Comparison of ENCODE assay signal across 14 cellular contexts in genomic region chr7:1767524-1767923, GRCh38.
DNase-seq lines count a peak whose midpoint lies in the region; ATAC-seq and TF ChIP-seq lines count a peak whose summit lies in the region.
"Had no signal": no experiment of that assay in that cellular context is flagged by ENCODE, and none has a peak within 500 bp of the region (broad histone marks: within the 10 kb centered on the region; RNA-seq: fewer than 3 reads in every experiment).

No MANE protein-coding gene starts in this region.

- H3F3A ChIP-seq in DOHH2 (ENCODE audit: control insufficient read depth, insufficient read depth), result no peaks in the 10 kb centered on the region

- H3K27ac ChIP-seq in 22Rv1 (no peak overlapping the region), DOHH2 (ENCODE audit: low read depth, low read length) (no peak overlapping the region)
- H3K27ac ChIP-seq: colonic mucosa, epithelial cell of prostate, heart left ventricle had no signal

- H3K36me3 Mint-ChIP-seq in immature natural killer cell, result no peaks in the 10 kb centered on the region
- H3K36me3 Mint-ChIP-seq: activated CD4-positive, alpha-beta memory T cell treated with anti-CD3 and anti-CD28 coated beads for 36 hours; naive thymus-derived CD4-positive, alpha-beta T cell had no signal

- H3K4me1 ChIP-seq in DOHH2 (ENCODE audit: control insufficient read depth, low read length), result no peaks in the 10 kb centered on the region
- H3K4me1 ChIP-seq: colonic mucosa, heart left ventricle had no signal

- H3K4me3 Mint-ChIP-seq in immature natural killer cell, result no peak overlapping the region
- H3K4me3 Mint-ChIP-seq: activated CD4-positive, alpha-beta memory T cell treated with anti-CD3 and anti-CD28 coated beads for 36 hours; naive thymus-derived CD4-positive, alpha-beta T cell had no signal

- no peak for ATAC-seq in HG03045 (IDR thresholded peaks at IDR 0.05; ENCODE audit: unreplicated experiment)
- no peak for ATAC-seq in HG02642 (IDR thresholded peaks at IDR 0.05; ENCODE audit: poor library complexity, unreplicated experiment)
- ATAC-seq: naive thymus-derived CD4-positive, alpha-beta T cell had no signal

- H3K4me1 Mint-ChIP-seq in immature natural killer cell, result no peaks in the 10 kb centered on the region
- H3K4me1 Mint-ChIP-seq: naive thymus-derived CD4-positive, alpha-beta T cell had no signal

- TF ChIP-seq CTCF in 22Rv1 (IDR thresholded peaks at IDR 0.05) (peak; percentile 45), DOHH2 (IDR thresholded peaks at IDR 0.05; ENCODE audit: low read depth, low read length, poor library complexity, severe bottlenecking) (peak; percentile 53), fibroblast of mammary gland (conservative IDR thresholded peaks at IDR 0.05; ENCODE audit: control insufficient read depth, insufficient read depth, low read depth, low read length) (no peak)

- H3K4me2 ChIP-seq in DOHH2 (ENCODE audit: low read length), result no peak overlapping the region

- H3K9me3 Mint-ChIP-seq in immature natural killer cell, result peaks cover 0 to 5% (median 0%) of the 10 kb centered on the region in 6 donors

- no peaks in the 10 kb centered on the region for H4K20me1 ChIP-seq in DOHH2 (ENCODE audit: control insufficient read depth, insufficient read depth, low read depth, low read length)

- H3K27me3 ChIP-seq in DOHH2 (ENCODE audit: control insufficient read depth, low read length), result no peaks in the 10 kb centered on the region
- H3K27me3 ChIP-seq: colonic mucosa, heart left ventricle had no signal

- H3K9me3 ChIP-seq in DOHH2 (ENCODE audit: control insufficient read depth, insufficient read depth, low read length), result peaks cover 3% of the 10 kb centered on the region; the same call in 1 of the 2 replicates
- H3K9me3 ChIP-seq: colonic mucosa had no signal

- peak overlapping the region in 1 of 6 donors; percentile 22 for H3K27ac Mint-ChIP-seq in immature natural killer cell
- H3K27ac Mint-ChIP-seq: activated CD4-positive, alpha-beta memory T cell treated with anti-CD3 and anti-CD28 coated beads for 36 hours; naive thymus-derived CD4-positive, alpha-beta T cell had no signal

- H3K9me2 ChIP-seq in DOHH2 (replicated peaks; ENCODE audit: control insufficient read depth, low read length), result no peaks in the 10 kb centered on the region

- DNase-seq in NCI-H774 (lab: John Stamatoyannopoulos, UW) (peak; percentile 19), fibroblast of mammary gland (ENCODE audit: low read depth) (peak; percentile 10), immature natural killer cell (no peak)
- no peak for DNase-seq in activated CD4-positive, alpha-beta T cell treated with anti-CD3 and anti-CD28 coated beads for 48 hours
- DNase-seq: activated CD4-positive, alpha-beta memory T cell treated with anti-CD3 and anti-CD28 coated beads for 36 hours; colonic mucosa; heart left ventricle; naive thymus-derived CD4-positive, alpha-beta T cell; T1000 had no signal

- H3K27me3 Mint-ChIP-seq in immature natural killer cell (ENCODE audit: low read depth in 3 of 3), result peaks cover 0 to 7% (median 6%) of the 10 kb centered on the region in 3 donors

- no peak overlapping the region for H3K4me3 ChIP-seq in DOHH2 (ENCODE audit: low read length)
- no peak overlapping the region for H3K4me3 ChIP-seq in fibroblast of mammary gland (ENCODE audit: control insufficient read depth, low read depth, low read length)
- H3K4me3 ChIP-seq: colonic mucosa, heart left ventricle had no signal

- no peaks in the 10 kb centered on the region for H3K36me3 ChIP-seq in DOHH2 (ENCODE audit: control insufficient read depth, low read length)
- H3K36me3 ChIP-seq: colonic mucosa, heart left ventricle had no signal

- no peaks in the 10 kb centered on the region for H3K79me2 ChIP-seq in DOHH2 (ENCODE audit: control insufficient read depth, low read length)

Comparison
In these comparisons a context has a peak if more than half of its experiments do, and no peak if none do; other contexts are left out.
1. DNase-seq: peak in NCI-H774 (single experiment) and fibroblast of mammary gland (single experiment); none in immature natural killer cell (0 of 3) and activated CD4-positive, alpha-beta T cell treated with anti-CD3 and anti-CD28 coated beads for 48 hours (single experiment).